ENCODE assay signal across 8 cellular contexts in genomic region chr12:66302827-66303169, GRCh38. TPM values are rescaled to one million over a fixed set of nuclear protein-coding genes. Genes with fewer than 3 reads are reported as not detected.
DNase-seq lines count a peak whose midpoint lies in the region; ATAC-seq, FAIRE-seq and TF ChIP-seq lines count a peak whose summit lies in the region.

No MANE protein-coding gene starts in this region.

- peak overlapping the region; percentile 73 to 82 for H3K4me3 ChIP-seq in cardiac fibroblast (replicated peaks in 1 of 2; ENCODE audit: low read depth in 2 of 2, low read length in 2 of 2)
- peak overlapping the region; percentile 82 to 98 for H3K4me3 ChIP-seq in mucosa of rectum (ENCODE audit: low read length in 2 of 2)

- no peak for ATAC-seq in stimulated activated naive CD8-positive, alpha-beta T cell treated with anti-CD3 and anti-CD28 coated beads, Interleukin-15, Interleukin-2, amounts not matched to agents 100 U/mL and 50 U/mL, for 24 hours
- ATAC-seq in HG03432 (IDR thresholded peaks at IDR 0.05; ENCODE audit: unreplicated experiment) (no peak), HG03139 (IDR thresholded peaks at IDR 0.05; ENCODE audit: unreplicated experiment) (no peak)

- H3K4me1 Mint-ChIP-seq in stimulated activated naive CD8-positive, alpha-beta T cell treated with anti-CD3 and anti-CD28 coated beads, Interleukin-15, Interleukin-2, amounts not matched to agents 100 ng/mL and 50 ng/mL, for 24 hours (ENCODE audit: low read depth): peaks cover 55% of the 10 kb centered on the region

- no peaks in the 10 kb centered on the region for H3K9me3 ChIP-seq in mucosa of rectum (ENCODE audit: control insufficient read depth in 2 of 2, low read length in 2 of 2)

- no peaks in the 10 kb centered on the region for H3K9me3 Mint-ChIP-seq in stimulated activated naive CD8-positive, alpha-beta T cell treated with anti-CD3 and anti-CD28 coated beads, Interleukin-15, Interleukin-2, amounts not matched to agents 100 ng/mL and 50 ng/mL, for 24 hours

- H3K27me3 ChIP-seq in mucosa of rectum (ENCODE audit: control insufficient read depth in 2 of 2, insufficient read depth in 2 of 2, low read length in 2 of 2): no peaks in the 10 kb centered on the region

- H3K36me3 Mint-ChIP-seq in stimulated activated naive CD8-positive, alpha-beta T cell treated with anti-CD3 and anti-CD28 coated beads, Interleukin-15, Interleukin-2, amounts not matched to agents 100 ng/mL and 50 ng/mL, for 24 hours (ENCODE audit: low read depth): peaks cover 38% of the 10 kb centered on the region

- H3K4me3 Mint-ChIP-seq in stimulated activated naive CD8-positive, alpha-beta T cell treated with anti-CD3 and anti-CD28 coated beads, Interleukin-15, Interleukin-2, amounts not matched to agents 100 ng/mL and 50 ng/mL, for 24 hours: peak overlapping the region; percentile 100

- H3K36me3 ChIP-seq in mucosa of rectum (ENCODE audit: control insufficient read depth in 2 of 2, insufficient read depth in 2 of 2, low read length in 2 of 2): peaks cover 2 to 4% of the 10 kb centered on the region in 2 donors

- FAIRE-seq in GM12891 (lab: Jason Lieb, UNC): no peak

- no peak for TF ChIP-seq CTCF in cardiac fibroblast (IDR thresholded peaks at IDR 0.05; ENCODE audit: low read depth, low read length)

- peak overlapping the region; percentile 88 to 93 for H3K27ac ChIP-seq in mucosa of rectum (ENCODE audit: low read depth in 2 of 2, low read length in 2 of 2)

- no peak for TF ChIP-seq POLR2A in GM12891 (IDR thresholded peaks at IDR 0.05; ENCODE audit: low read depth, low read length)

- peak overlapping the region; percentile 99 for H3K27ac Mint-ChIP-seq in stimulated activated naive CD8-positive, alpha-beta T cell treated with anti-CD3 and anti-CD28 coated beads, Interleukin-15, Interleukin-2, amounts not matched to agents 100 ng/mL and 50 ng/mL, for 24 hours

- H3K9ac ChIP-seq in mucosa of rectum (ENCODE audit: low read depth in 1 of 2, low read length in 2 of 2): peak overlapping the region; percentile 77 to 93

- no peak for DNase-seq in stimulated activated naive CD8-positive, alpha-beta T cell treated with anti-CD3 and anti-CD28 coated beads, Interleukin-15, Interleukin-2, amounts not matched to agents 100 U/mL and 50 U/mL, for 24 hours
- DNase-seq in cardiac fibroblast (ENCODE audit: low read depth in 2 of 2) (no peak), GM12891 (ENCODE audit: insufficient read length, low spot score) (no peak)
- DNase-seq in activated CD8-positive, alpha-beta memory T cell treated with anti-CD3 and anti-CD28 coated beads, Interleukin-2, amount 50 U/mL, for 4 hours: no peak

- no peaks in the 10 kb centered on the region for H3K27me3 Mint-ChIP-seq in stimulated activated naive CD8-positive, alpha-beta T cell treated with anti-CD3 and anti-CD28 coated beads, Interleukin-15, Interleukin-2, amounts not matched to agents 100 ng/mL and 50 ng/mL, for 24 hours

- H3K4me1 ChIP-seq in mucosa of rectum (ENCODE audit: control insufficient read depth in 2 of 2, insufficient read depth in 2 of 2, low read length in 2 of 2): peaks cover 5 to 13% of the 10 kb centered on the region in 2 donors

TF ChIP-seq in GM12891, 5 proteins besides CTCF, POLR2A, EP300 and RAD21:
- no peak for TF ChIP-seq POU2F2 (IDR thresholded peaks at IDR 0.05; ENCODE audit: low read depth, low read length)

RNA-seq across cellular contexts. Expression of gene HELB, which starts 0.5 kb away (rescaled TPM):
- 2.0 TPM for polyA plus RNA-seq in GM12891 (2012; ENCODE audit: low read depth, missing spikeins)
